Comparison of ENCODE assay signal across 23 cellular contexts in genomic region chr15:60899967-60900356, GRCh38.
DNase-seq lines count a peak whose midpoint lies in the region; ATAC-seq, FAIRE-seq and TF ChIP-seq lines count a peak whose summit lies in the region.
"Had no signal": no experiment of that assay in that cellular context is flagged by ENCODE, and none has a peak within 500 bp of the region (broad histone marks: within the 10 kb centered on the region; RNA-seq: fewer than 3 reads in every experiment).

No MANE protein-coding gene starts in this region.

- H3K4me2 ChIP-seq in OCI-LY3 (ENCODE audit: low read length), result peak overlapping the region; percentile 73

- H3K36me3 ChIP-seq in OCI-LY3 (replicated peaks; ENCODE audit: low read depth, low read length), result no peaks in the 10 kb centered on the region
- H3K36me3 ChIP-seq: Peyer's patch had no signal

- H3K9me3 Mint-ChIP-seq in activated naive CD4-positive, alpha-beta T cell treated with anti-CD3 and anti-CD28 coated beads, Interleukin-2, amount 50 U/mL, for 72 hours, result peaks cover 0 to 4% of the 10 kb centered on the region in 2 donors
- H3K9me3 Mint-ChIP-seq: CD8-positive, alpha-beta memory T cell had no signal

- H3K9me3 ChIP-seq in OCI-LY3 (ENCODE audit: insufficient read depth, low read length), result no peaks in the 10 kb centered on the region
- H3K9me3 ChIP-seq: Peyer's patch had no signal

- H2AFZ ChIP-seq in OCI-LY3 (ENCODE audit: low read depth, low read length), result no peak overlapping the region

- H3K4me3 ChIP-seq in OCI-LY3 (ENCODE audit: low read length), result peak overlapping the region; percentile 39; the same call in 1 of the 2 replicates
- H3K4me3 ChIP-seq: Peyer's patch had no signal

- no peak for ATAC-seq in activated naive CD4-positive, alpha-beta T cell treated with anti-CD3 and anti-CD28 coated beads, Interleukin-2, amount 50 U/mL, for 72 hours
- ATAC-seq in HG02973 (IDR thresholded peaks at IDR 0.05; ENCODE audit: unreplicated experiment), result no peak

- no peak for TF ChIP-seq POLR2A in GM12891 (IDR thresholded peaks at IDR 0.05; ENCODE audit: low read depth, low read length)

- H3K4me1 ChIP-seq in OCI-LY3 (ENCODE audit: low read length), result peaks cover 55% of the 10 kb centered on the region
- H3K4me1 ChIP-seq: Peyer's patch had no signal

- FAIRE-seq in GM12891 (lab: Jason Lieb, UNC) (peak; percentile 64), urothelium cell line (lab: Jason Lieb, UNC) (peak; percentile 35)
- FAIRE-seq: H54 had no signal

- H3K36me3 Mint-ChIP-seq in activated naive CD4-positive, alpha-beta T cell treated with anti-CD3 and anti-CD28 coated beads, Interleukin-2, amount 50 U/mL, for 72 hours, result peaks cover 0 to 15% of the 10 kb centered on the region in 2 donors
- H3K36me3 Mint-ChIP-seq: CD8-positive, alpha-beta memory T cell had no signal

- peak overlapping the region; percentile 82 for H3K27ac ChIP-seq in OCI-LY3 (ENCODE audit: low read length)
- H3K27ac ChIP-seq: Peyer's patch had no signal

- H4K20me1 ChIP-seq in OCI-LY3 (ENCODE audit: insufficient read depth, low read length), result no peaks in the 10 kb centered on the region

- no peaks in the 10 kb centered on the region for H3K79me2 ChIP-seq in OCI-LY3 (ENCODE audit: low read length)

- H3K9ac ChIP-seq in OCI-LY3 (ENCODE audit: low read length), result peak overlapping the region; percentile 36; the same call in 1 of the 2 replicates

- DNase-seq in activated naive CD4-positive, alpha-beta T cell treated with anti-CD3 and anti-CD28 coated beads, Interleukin-2, amount 50 U/mL, for 72 hours (ENCODE audit: low spot score in 2 of 2), result no peak
- no peak for DNase-seq in activated naive CD4-positive, alpha-beta T cell treated with Interleukin-2 at 50 U/mL for 16 hours
- DNase-seq in GM12891 (ENCODE audit: insufficient read length, low spot score) (no peak), urothelium cell line (ENCODE audit: low spot score) (no peak)
- no peak for DNase-seq in activated CD8-positive, alpha-beta memory T cell treated with anti-CD3 and anti-CD28 coated beads for 24 hours
- DNase-seq: C1 segment of cervical spinal cord, DMS79 treated with DMSO at 0.1 percent for 48 hours, GF-D8, Kasumi-1, NCI-H1092 treated with DMSO at 0.1 percent for 48 hours, NCI-H1436, NCI-H187, NCI-H2081 treated with DMSO at 0.1 percent for 48 hours, NCI-H2171, NCI-H226, NCI-H510A, NCI-H69, OCI-M1, Peyer's patch had no signal

- H3K27ac Mint-ChIP-seq in activated naive CD4-positive, alpha-beta T cell treated with anti-CD3 and anti-CD28 coated beads, Interleukin-2, amount 50 U/mL, for 72 hours, result peak overlapping the region; percentile 61 to 81

- TF ChIP-seq CTCF in OCI-LY3 (IDR thresholded peaks at IDR 0.05; ENCODE audit: low read depth, low read length), result no peak

- peaks cover 21% of the 10 kb centered on the region for H3K27me3 ChIP-seq in OCI-LY3 (ENCODE audit: low read depth, low read length)
- H3K27me3 ChIP-seq: Peyer's patch had no signal

TF ChIP-seq in GM12891, 5 proteins besides CTCF, POLR2A, EP300 and RAD21:
- TF ChIP-seq SPI1 (IDR thresholded peaks at IDR 0.05; ENCODE audit: low read depth, low read length), result no peak
- no peak for TF ChIP-seq POU2F2 (IDR thresholded peaks at IDR 0.05; ENCODE audit: low read depth, low read length)
- no peak for TF ChIP-seq PAX5 (IDR thresholded peaks at IDR 0.05; ENCODE audit: insufficient read depth, low read length, severe bottlenecking)
- no peak for TF ChIP-seq POLR2AphosphoS5 (IDR thresholded peaks at IDR 0.05; ENCODE audit: low read depth, low read length)
- TF ChIP-seq TAF1 (IDR thresholded peaks at IDR 0.05; ENCODE audit: low read depth, low read length), result no peak
